ENCODE assay signal across 8 cellular contexts in the genomic region with DNA sequence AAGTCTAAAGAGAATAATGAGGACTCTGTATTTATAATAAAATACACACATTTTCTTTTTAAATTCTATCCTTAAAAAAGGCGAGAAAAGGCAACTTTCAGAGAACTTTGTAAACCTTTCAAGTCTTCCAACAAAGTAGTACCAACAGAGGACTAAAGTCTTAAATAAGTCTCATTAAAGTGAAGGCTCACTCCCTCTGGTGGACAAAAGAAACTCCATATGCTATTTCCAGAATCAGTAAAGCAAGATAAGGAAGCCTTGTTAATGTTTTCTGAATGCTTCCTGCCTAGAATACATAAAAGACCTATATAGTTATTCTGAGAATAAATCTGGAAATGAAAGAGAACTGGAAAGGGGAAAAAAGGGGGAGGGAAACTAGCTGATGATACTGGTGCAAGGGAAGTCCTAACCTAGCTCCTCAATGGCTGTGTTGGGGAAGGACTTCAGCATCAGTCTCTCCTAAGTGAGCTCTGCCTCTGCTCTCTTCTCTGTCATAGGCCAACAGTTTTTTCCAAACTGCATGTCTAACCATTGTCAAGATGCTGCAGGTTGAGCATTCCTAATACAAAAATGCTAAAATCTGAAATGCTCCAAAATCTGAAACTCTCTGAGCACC. TPM values are rescaled to one million over a fixed set of nuclear protein-coding genes. Genes with fewer than 3 reads are reported as not detected.
DNase-seq lines count a peak whose midpoint lies in the region; ATAC-seq, FAIRE-seq and TF ChIP-seq lines count a peak whose summit lies in the region.

No MANE protein-coding gene starts in this region.

- intact Hi-C loops in Right ventricle myocardium superior (cut with DNase I): no loop called here
- intact Hi-C loops in cardiac septum (cut with DNase I): loop anchor here (2.0 to 5.0 kb wide), 2 partner anchors 201 to 399 kb away; no protein-coding TSS in a partner anchor
- intact Hi-C loops in pancreas (cut with DNase I): no loop called here

- DNase-seq in Right ventricle myocardium superior (no peak), cardiac septum (ENCODE audit: low spot score) (no peak), NCI-H2029 (lab: John Stamatoyannopoulos, UW) (peak; percentile 48), fibroblast of mammary gland (ENCODE audit: low read depth) (peak; percentile 75), pancreas (no peak)
- no peak for DNase-seq in T-helper 2 cell treated with Interferon-gamma antibody and Interleukin-4, amounts not matched to agents 5 μg/mL and 100 μg/mL, for 36 hours (ENCODE audit: low spot score)

- no peaks in the 10 kb centered on the region for H3K9me3 ChIP-seq in pancreas

- no peaks in the 10 kb centered on the region for H3K36me3 ChIP-seq in pancreas

- peak; percentile 53 for FAIRE-seq in pancreas (lab: Jason Lieb, UNC)

- peak overlapping the region; percentile 49 for H3K27ac Mint-ChIP-seq in T-helper 2 cell treated with Interferon-gamma antibody and Interleukin-4, amounts not matched to agents 5 μg/mL and 100 μg/mL, for 36 hours

- H3K9me3 Mint-ChIP-seq in T-helper 2 cell treated with Interferon-gamma antibody and Interleukin-4, amounts not matched to agents 5 μg/mL and 100 μg/mL, for 36 hours: no peaks in the 10 kb centered on the region

- no peak overlapping the region for H3K4me3 ChIP-seq in fibroblast of mammary gland (ENCODE audit: control insufficient read depth, low read depth, low read length)
- H3K4me3 ChIP-seq in pancreas: no peak overlapping the region

- peak; percentile 63 for TF ChIP-seq CTCF in fibroblast of mammary gland (conservative IDR thresholded peaks at IDR 0.05; ENCODE audit: control insufficient read depth, insufficient read depth, low read depth, low read length)
- peak; percentile 36 to 45 (median 40) for TF ChIP-seq CTCF in pancreas (IDR thresholded peaks at IDR 0.05)

- peak overlapping the region in 1 of 4 donors; percentile 6 for H3K27ac ChIP-seq in pancreas

- ATAC-seq in Right ventricle myocardium superior (ENCODE audit: poor library complexity) (peak; percentile 81), HG02610 (IDR thresholded peaks at IDR 0.05; ENCODE audit: unreplicated experiment) (peak; percentile 47), pancreas (peak; percentile 71 to 89 (median 83)), GM18909 (IDR thresholded peaks at IDR 0.05; ENCODE audit: poor library complexity, unreplicated experiment) (no peak)

- 60 to 65% methylated on average over 1 of the region's 1 CpG for WGBS in pancreas, 2 donors

- H3K4me1 ChIP-seq in pancreas: peaks cover 5 to 23% (median 17%) of the 10 kb centered on the region in 3 donors

- peaks cover 73% of the 10 kb centered on the region for H3K4me1 Mint-ChIP-seq in T-helper 2 cell treated with Interferon-gamma antibody and Interleukin-4, amounts not matched to agents 5 μg/mL and 100 μg/mL, for 36 hours (ENCODE audit: low read depth)

- H3K36me3 Mint-ChIP-seq in T-helper 2 cell treated with Interferon-gamma antibody and Interleukin-4, amounts not matched to agents 5 μg/mL and 100 μg/mL, for 36 hours (ENCODE audit: low read depth): peaks cover 41% of the 10 kb centered on the region

- H3K27me3 ChIP-seq in pancreas: no peaks in the 10 kb centered on the region

- peak overlapping the region; percentile 2 for H3K4me3 Mint-ChIP-seq in T-helper 2 cell treated with Interferon-gamma antibody and Interleukin-4, amounts not matched to agents 5 μg/mL and 100 μg/mL, for 36 hours

- H3K27me3 Mint-ChIP-seq in T-helper 2 cell treated with Interferon-gamma antibody and Interleukin-4, amounts not matched to agents 5 μg/mL and 100 μg/mL, for 36 hours (ENCODE audit: low read depth): no peaks in the 10 kb centered on the region

RNA-seq across cellular contexts. Expression of a gene that starts 7.2 kb away (rescaled TPM):
- 21.6 TPM for total RNA-seq in Right ventricle myocardium superior
- 34.4 TPM for total RNA-seq in cardiac septum
- 10 to 100 TPM; 13.3 to 33.1 (median 22.1) TPM for total RNA-seq in pancreas
- polyA plus RNA-seq in pancreas: 10 to 100 TPM; 11.4 to 17.6 TPM

Comparison
In these comparisons a context has a peak if more than half of its experiments do, and no peak if none do; other contexts are left out.
1. DNase-seq: peak in NCI-H2029 (single experiment) and fibroblast of mammary gland (single experiment); none in Right ventricle myocardium superior (single experiment), cardiac septum (single experiment), T-helper 2 cell treated with Interferon-gamma antibody and Interleukin-4, amounts not matched to agents 5 μg/mL and 100 μg/mL, for 36 hours (single experiment) and pancreas (0 of 6).